Comparison of ENCODE assay signal across 1 cellular context in genomic region chr11:124440608-124441007, GRCh38.
TF ChIP-seq lines count a peak whose summit lies in the region.

No MANE protein-coding gene starts in this region.

TF ChIP-seq in K562, 482 proteins besides CTCF, POLR2A, EP300 and RAD21 (continues in another document):
- TF ChIP-seq ZBTB12 (CRISPR knock-in tag; IDR thresholded peaks at IDR 0.05): no peak
- no peak for TF ChIP-seq ZNF124 (CRISPR knock-in tag; IDR thresholded peaks at IDR 0.05)
- no peak for TF ChIP-seq ATF2 (CRISPR knock-in tag; IDR thresholded peaks at IDR 0.05)
- peak; percentile 68 for TF ChIP-seq FOSL1 (tag; conservative IDR thresholded peaks at IDR 0.05)
- TF ChIP-seq ESRRA (IDR thresholded peaks at IDR 0.05; ENCODE audit: borderline replicate concordance, low read depth): peak; percentile 54; the same call in 1 of the 2 replicates
- TF ChIP-seq ZNF318 (IDR thresholded peaks at IDR 0.05; ENCODE audit: borderline replicate concordance in 1 of 2, low read depth in 1 of 2): no peak
- no peak for TF ChIP-seq CEBPB (tag; IDR thresholded peaks at IDR 0.05)
- no peak for TF ChIP-seq FOS (IDR thresholded peaks at IDR 0.05; ENCODE audit: extremely low read depth, insufficient read length)
- no peak for TF ChIP-seq KDM5B (IDR thresholded peaks at IDR 0.05; ENCODE audit: insufficient replicate concordance, low read depth, low read length)
- TF ChIP-seq ZNF232 (CRISPR knock-in tag; IDR thresholded peaks at IDR 0.05): no peak
- TF ChIP-seq MYNN (IDR thresholded peaks at IDR 0.05): no peak
- no peak for TF ChIP-seq MYNN (CRISPR knock-in tag; IDR thresholded peaks at IDR 0.05)
- no peak for TF ChIP-seq GABPA (tag; conservative IDR thresholded peaks at IDR 0.05; ENCODE audit: low read depth)
- TF ChIP-seq STAT6 (CRISPR knock-in tag; IDR thresholded peaks at IDR 0.05): no peak
- no peak for TF ChIP-seq SNAPC5 (CRISPR knock-in tag; IDR thresholded peaks at IDR 0.05)
- TF ChIP-seq NR2C2 (CRISPR knock-in tag; IDR thresholded peaks at IDR 0.05): no peak
- no peak for TF ChIP-seq NR2C2 (tag; IDR thresholded peaks at IDR 0.05)
- TF ChIP-seq TRIM28 (IDR thresholded peaks at IDR 0.05): peak; percentile 40; the same call in 1 of the 2 replicates
- no peak for TF ChIP-seq GATAD2B (IDR thresholded peaks at IDR 0.05; ENCODE audit: borderline replicate concordance)
- TF ChIP-seq ZSCAN32 (CRISPR knock-in tag; IDR thresholded peaks at IDR 0.05): no peak
- TF ChIP-seq CREM (IDR thresholded peaks at IDR 0.05; ENCODE audit: low read depth): 0 out of 2 replicates have a peak, but pooled peaks have one; percentile 19
- TF ChIP-seq DNMT1 (IDR thresholded peaks at IDR 0.05): no peak
- TF ChIP-seq IFI16 (CRISPR knock-in tag; IDR thresholded peaks at IDR 0.05): no peak
- 0 out of 2 replicates have a peak, but pooled peaks have one; percentile 19 for TF ChIP-seq EHMT2 (IDR thresholded peaks at IDR 0.05)
- TF ChIP-seq CSDE1 (IDR thresholded peaks at IDR 0.05): no peak
- TF ChIP-seq ZBED1 (IDR thresholded peaks at IDR 0.05): no peak
- no peak for TF ChIP-seq MTF1 (CRISPR knock-in tag; IDR thresholded peaks at IDR 0.05; ENCODE audit: borderline replicate concordance)
- no peak for TF ChIP-seq SAFB2 (IDR thresholded peaks at IDR 0.05; ENCODE audit: borderline replicate concordance, low read depth, low read length, severe bottlenecking)
- peak; percentile 46; the same call in 1 of the 2 replicates for TF ChIP-seq ATF3 (IDR thresholded peaks at IDR 0.05)
- TF ChIP-seq ATF3 (CRISPR knock-in tag; conservative IDR thresholded peaks at IDR 0.05): no peak
- no peak for TF ChIP-seq ZNF699 (CRISPR knock-in tag; IDR thresholded peaks at IDR 0.05; ENCODE audit: insufficient replicate concordance)
- TF ChIP-seq HDAC6 (IDR thresholded peaks at IDR 0.05; ENCODE audit: low read depth, low read length): no peak
- TF ChIP-seq KLF13 (tag; IDR thresholded peaks at IDR 0.05; ENCODE audit: borderline replicate concordance, low read depth): no peak
- no peak for TF ChIP-seq JUNB (CRISPR knock-in tag; conservative IDR thresholded peaks at IDR 0.05)
- TF ChIP-seq ELF2 (CRISPR knock-in tag; IDR thresholded peaks at IDR 0.05): no peak
- no peak for TF ChIP-seq SIN3B (IDR thresholded peaks at IDR 0.05; ENCODE audit: low read depth)
- TF ChIP-seq SMARCE1 (IDR thresholded peaks at IDR 0.05): no peak
- no peak for TF ChIP-seq SIRT6 (IDR thresholded peaks at IDR 0.05; ENCODE audit: low read depth, low read length)
- TF ChIP-seq ZNF277 (CRISPR knock-in tag; IDR thresholded peaks at IDR 0.05; ENCODE audit: borderline replicate concordance): no peak
- no peak for TF ChIP-seq HNRNPL (IDR thresholded peaks at IDR 0.05; ENCODE audit: low read depth, low read length)
- no peak for TF ChIP-seq SMARCA4 (IDR thresholded peaks at IDR 0.05)
- TF ChIP-seq ELF1 (tag; IDR thresholded peaks at IDR 0.05): no peak
- no peak for TF ChIP-seq HMG20B (CRISPR knock-in tag; IDR thresholded peaks at IDR 0.05)
- no peak for TF ChIP-seq KDM2B (CRISPR knock-in tag; IDR thresholded peaks at IDR 0.05)
- TF ChIP-seq ILF3 (IDR thresholded peaks at IDR 0.05; ENCODE audit: borderline replicate concordance): no peak
- peak; percentile 74; the same call in 1 of the 2 replicates for TF ChIP-seq CTBP1 (IDR thresholded peaks at IDR 0.05; ENCODE audit: borderline replicate concordance)
- TF ChIP-seq SP1 (CRISPR knock-in tag; IDR thresholded peaks at IDR 0.05): no peak
- no peak for TF ChIP-seq ZBTB2 (IDR thresholded peaks at IDR 0.05)
- TF ChIP-seq BRCA1 (IDR thresholded peaks at IDR 0.05): no peak
- no peak for TF ChIP-seq BRCA1 (CRISPR knock-in tag; IDR thresholded peaks at IDR 0.05)
- TF ChIP-seq MCM5 (IDR thresholded peaks at IDR 0.05; ENCODE audit: low read depth): no peak
- TF ChIP-seq ZNF764 (CRISPR knock-in tag; IDR thresholded peaks at IDR 0.05; ENCODE audit: low read depth): no peak
- TF ChIP-seq SOX6 (IDR thresholded peaks at IDR 0.05): peak; percentile 92
- no peak for TF ChIP-seq RBM39 (optimal IDR thresholded peaks at IDR 0.05; ENCODE audit: low read depth, low read length)
- no peak for TF ChIP-seq KLF1 (tag; IDR thresholded peaks at IDR 0.05)
- no peak for TF ChIP-seq HLTF (IDR thresholded peaks at IDR 0.05)
- TF ChIP-seq HOMEZ (CRISPR knock-in tag; IDR thresholded peaks at IDR 0.05): no peak
- no peak for TF ChIP-seq ZNF589 (CRISPR knock-in tag; IDR thresholded peaks at IDR 0.05; ENCODE audit: low read depth)
